8 cellular contexts compared by ENCODE assay signal in genomic region chr7:30285067-30285530, GRCh38. TPM values are rescaled to one million over a fixed set of nuclear protein-coding genes. Genes with fewer than 3 reads are reported as not detected.
A peak's percentile ranks its signal among the peaks of the same experiment; 100 is the strongest.
DNase-seq lines count a peak whose midpoint lies in the region; ATAC-seq and TF ChIP-seq lines count a peak whose summit lies in the region.

No MANE protein-coding gene starts in this region.

- peak; percentile 20 for ATAC-seq in GM21723 (IDR thresholded peaks at IDR 0.05; ENCODE audit: unreplicated experiment)
- ATAC-seq in esophagus mucosa = peak; percentile 20

- peaks cover 8% of the 10 kb centered on the region for H3K36me3 Mint-ChIP-seq in activated T-cell treated with anti-CD3 and anti-CD28 coated beads, Interleukin-2, amount 50 U/mL, for 24 hours (ENCODE audit: low read depth)

- H3K9me3 ChIP-seq in ES-I3 (ENCODE audit: control insufficient read depth, insufficient read depth, low read length) (no peaks in the 10 kb centered on the region), neural cell (ENCODE audit: low read length) (no peaks in the 10 kb centered on the region), vagina (no peaks in the 10 kb centered on the region)

- H3K27ac ChIP-seq in neural cell (ENCODE audit: low read length) = peak overlapping the region; percentile 77
- H3K27ac ChIP-seq in vagina = peak overlapping the region; percentile 97

- peaks cover 6% of the 10 kb centered on the region for H4K20me1 ChIP-seq in neural cell (ENCODE audit: insufficient read depth)

- H3K4me3 ChIP-seq in neural cell (ENCODE audit: low read length) (peak overlapping the region; percentile 90), vagina (peak overlapping the region; percentile 79 to 96)

- H3K4me3 Mint-ChIP-seq in activated T-cell treated with anti-CD3 and anti-CD28 coated beads, Interleukin-2, amount 50 U/mL, for 24 hours = peak overlapping the region; percentile 80

- no peak for TF ChIP-seq RAD21 in neural cell (conservative IDR thresholded peaks at IDR 0.05)

- H3K4me1 Mint-ChIP-seq in activated T-cell treated with anti-CD3 and anti-CD28 coated beads, Interleukin-2, amount 50 U/mL, for 24 hours (ENCODE audit: low read depth) = peaks cover 52% of the 10 kb centered on the region

- H3K9me2 ChIP-seq in neural cell (ENCODE audit: insufficient read depth, low read length) = no peaks in the 10 kb centered on the region

- DNase-seq in LoVo (ENCODE audit: low spot score) = peak; percentile 33
- DNase-seq in activated T-cell treated with anti-CD3 and anti-CD28 coated beads, Interleukin-2, amount 50 U/mL, for 24 hours = no peak
- DNase-seq in vagina (ENCODE audit: extremely low spot score in 2 of 2) = no peak
- DNase-seq in GF-D8 (lab: John Stamatoyannopoulos, UW) = no peak

- TF ChIP-seq CTCF in neural cell (IDR thresholded peaks at IDR 0.05; ENCODE audit: poor library complexity, severe bottlenecking) (no peak), vagina (IDR thresholded peaks at IDR 0.05) (no peak)

- no peak overlapping the region for H3K4me2 ChIP-seq in neural cell (ENCODE audit: low read length)

- no peak for TF ChIP-seq POLR2A in vagina (IDR thresholded peaks at IDR 0.05)

- no peaks in the 10 kb centered on the region for H3F3A ChIP-seq in neural cell (ENCODE audit: insufficient read depth, low read length, poor library complexity, severe bottlenecking)

- no peaks in the 10 kb centered on the region for H3K27me3 Mint-ChIP-seq in activated T-cell treated with anti-CD3 and anti-CD28 coated beads, Interleukin-2, amount 50 U/mL, for 24 hours

- no peak for TF ChIP-seq EP300 in neural cell (conservative IDR thresholded peaks at IDR 0.05; ENCODE audit: poor library complexity, severe bottlenecking)

- H3K36me3 ChIP-seq in ES-I3 (ENCODE audit: insufficient read depth, low read length) (no peaks in the 10 kb centered on the region), neural cell (ENCODE audit: insufficient read depth, low read length) (no peaks in the 10 kb centered on the region), vagina (no peaks in the 10 kb centered on the region)

- H3K27me3 ChIP-seq in neural cell (ENCODE audit: insufficient read depth, low read depth, low read length) (no peaks in the 10 kb centered on the region), vagina (no peaks in the 10 kb centered on the region)

- H3K79me2 ChIP-seq in neural cell (replicated peaks; ENCODE audit: insufficient read depth, low read length) = peaks cover 25% of the 10 kb centered on the region

- intact Hi-C loops in vagina (cut with DNase I) = loop anchor here (10.0 kb wide), 1 partner anchor 110 kb away; no protein-coding TSS in a partner anchor

- H3K4me1 ChIP-seq in ES-I3 (ENCODE audit: insufficient read depth, low read length) = peaks cover 11% of the 10 kb centered on the region
- H3K4me1 ChIP-seq in vagina = peaks cover 37% of the 10 kb centered on the region

- no peak overlapping the region for H2AFZ ChIP-seq in neural cell (ENCODE audit: low read depth, low read length)

- peak overlapping the region; percentile 90 for H3K27ac Mint-ChIP-seq in activated T-cell treated with anti-CD3 and anti-CD28 coated beads, Interleukin-2, amount 50 U/mL, for 24 hours

- peak overlapping the region; percentile 83 for H3K9ac ChIP-seq in ES-I3 (ENCODE audit: low read depth, low read length)
- H3K9ac ChIP-seq in neural cell (ENCODE audit: low read length) = peak overlapping the region; percentile 72

- no peaks in the 10 kb centered on the region for H3K9me3 Mint-ChIP-seq in activated T-cell treated with anti-CD3 and anti-CD28 coated beads, Interleukin-2, amount 50 U/mL, for 24 hours

TF ChIP-seq in neural cell, 6 proteins besides CTCF, POLR2A, EP300 and RAD21:
- TF ChIP-seq REST (IDR thresholded peaks at IDR 0.05; ENCODE audit: borderline replicate concordance) = no peak
- no peak for TF ChIP-seq POLR2AphosphoS5 (IDR thresholded peaks at IDR 0.05)
- no peak for TF ChIP-seq TAF1 (IDR thresholded peaks at IDR 0.05; ENCODE audit: low read depth)
- TF ChIP-seq MXI1 (conservative IDR thresholded peaks at IDR 0.05; ENCODE audit: poor library complexity, severe bottlenecking) = no peak
- no peak for TF ChIP-seq SMC3 (conservative IDR thresholded peaks at IDR 0.05; ENCODE audit: poor library complexity)
- no peak for TF ChIP-seq EZH2 (IDR thresholded peaks at IDR 0.05; ENCODE audit: borderline replicate concordance, insufficient read depth, low read length, poor library complexity, severe bottlenecking)

RNA-seq across cellular contexts. Expression of gene ZNRF2, which starts 0.7 kb away (rescaled TPM):
- total RNA-seq in esophagus mucosa = 14.5 TPM
- polyA plus RNA-seq in neural cell = 9.5 and 12.2 TPM in 2 replicates
- polyA minus RNA-seq in neural cell = 44.6 and 48.9 TPM in 2 replicates
- total RNA-seq in vagina = 21.9 TPM
